Comparison of ENCODE assay signal across 15 cellular contexts in genomic region chr15:78179286-78179840, GRCh38. TPM values are rescaled to one million over a fixed set of nuclear protein-coding genes. Genes with fewer than 3 reads are reported as not detected.
A peak's percentile ranks its signal among the peaks of the same experiment; 100 is the strongest.
DNase-seq lines count a peak whose midpoint lies in the region; ATAC-seq and TF ChIP-seq lines count a peak whose summit lies in the region.
"Had no signal": no experiment of that assay in that cellular context is flagged by ENCODE, and none has a peak within 500 bp of the region (broad histone marks: within the 10 kb centered on the region; RNA-seq: fewer than 3 reads in every experiment).

No MANE protein-coding gene starts in this region.

- no peak overlapping the region for H3K14ac ChIP-seq in neuronal stem cell (ENCODE audit: low read length)

- no peak overlapping the region for H2BK5ac ChIP-seq in neuronal stem cell (ENCODE audit: low read length)

- no peak overlapping the region for H3K4me3 ChIP-seq in colonic mucosa
- no peak overlapping the region for H3K4me3 ChIP-seq in neuronal stem cell (ENCODE audit: low read length in 2 of 2)
- H3K4me3 ChIP-seq in breast epithelium: no peak overlapping the region
- H3K4me3 ChIP-seq: GM23338 had no signal

- intact Hi-C loops in colonic mucosa (cut with DNase I) (no loop called here), breast epithelium (cut with DNase I; ENCODE audit: low total_unique reads) (no loop called here)

- no peak overlapping the region for H3K18ac ChIP-seq in neuronal stem cell (ENCODE audit: low read length)

- WGBS in neuronal stem cell (ENCODE audit: extremely low coverage in 2 of 2, insufficient read length in 2 of 2, insufficient replicate concordance in 1 of 2), 2 donors: no CpG with 5 or more reads among the region's 12 CpGs

- no peaks in the 10 kb centered on the region for H3K4me1 ChIP-seq in colonic mucosa
- no peaks in the 10 kb centered on the region for H3K4me1 ChIP-seq in neuronal stem cell (ENCODE audit: control insufficient read depth in 2 of 2, insufficient read depth in 1 of 2, low read depth in 1 of 2, low read length in 2 of 2)
- no peaks in the 10 kb centered on the region for H3K4me1 ChIP-seq in breast epithelium
- H3K4me1 ChIP-seq: BE2C had no signal

- H2BK120ac ChIP-seq in neuronal stem cell (ENCODE audit: low read depth, low read length): no peak overlapping the region

- peaks cover 2% of the 10 kb centered on the region for H3K79me1 ChIP-seq in neuronal stem cell (ENCODE audit: low read depth, low read length)

- no peak overlapping the region for H3K4ac ChIP-seq in neuronal stem cell (ENCODE audit: low read length)

- H3K23ac ChIP-seq in neuronal stem cell (ENCODE audit: low read depth, low read length, poor library complexity): peak overlapping the region; percentile 48

- H3K27me3 ChIP-seq in colonic mucosa (no peaks in the 10 kb centered on the region), neuronal stem cell (ENCODE audit: control insufficient read depth in 3 of 3, insufficient read depth in 3 of 3, low read depth in 1 of 3, low read length in 3 of 3) (no peaks in the 10 kb centered on the region), breast epithelium (no peaks in the 10 kb centered on the region)
- H3K27me3 ChIP-seq: BE2C had no signal

- no peak overlapping the region for H2BK12ac ChIP-seq in neuronal stem cell (ENCODE audit: low read length)

- no peak overlapping the region for H4K8ac ChIP-seq in neuronal stem cell (ENCODE audit: low read depth, low read length)

- no peak overlapping the region for H3K4me2 ChIP-seq in neuronal stem cell (ENCODE audit: insufficient read depth, low read length, poor library complexity, severe bottlenecking)
- H3K4me2 ChIP-seq: GM23338 had no signal

- TF ChIP-seq CTCF in colonic mucosa (IDR thresholded peaks at IDR 0.05) (no peak), breast epithelium (IDR thresholded peaks at IDR 0.05) (no peak)

- H2AK5ac ChIP-seq in neuronal stem cell (ENCODE audit: low read depth, low read length): no peak overlapping the region

- TF ChIP-seq POLR2A in breast epithelium (IDR thresholded peaks at IDR 0.05): no peak

- H4K91ac ChIP-seq in neuronal stem cell (ENCODE audit: low read depth, low read length, poor library complexity): no peak overlapping the region

- H3K9me3 ChIP-seq in colonic mucosa: no peaks in the 10 kb centered on the region
- H3K9me3 ChIP-seq in neuronal stem cell (replicated peaks in 1 of 2; ENCODE audit: control insufficient read depth in 2 of 2, insufficient read depth in 1 of 2, low read depth in 1 of 2, low read length in 2 of 2): no peaks in the 10 kb centered on the region
- H3K9me3 ChIP-seq in breast epithelium: no peaks in the 10 kb centered on the region
- H3K9me3 ChIP-seq: BE2C had no signal

- no peak overlapping the region for H3K27ac ChIP-seq in colonic mucosa
- H3K27ac ChIP-seq in neuronal stem cell (replicated peaks; ENCODE audit: low read length): no peak overlapping the region
- no peak overlapping the region for H3K27ac ChIP-seq in breast epithelium

- H3K36me3 ChIP-seq in colonic mucosa (no peaks in the 10 kb centered on the region), neuronal stem cell (replicated peaks in 1 of 2; ENCODE audit: control insufficient read depth in 2 of 2, insufficient read depth in 2 of 2, low read length in 2 of 2) (no peaks in the 10 kb centered on the region), breast epithelium (no peaks in the 10 kb centered on the region)
- H3K36me3 ChIP-seq: BE2C had no signal

- no peak overlapping the region for H2BK15ac ChIP-seq in neuronal stem cell (ENCODE audit: low read length)

- no peak overlapping the region for H3K9ac ChIP-seq in colonic mucosa (ENCODE audit: low read depth in 2 of 2, low read length in 2 of 2)
- H3K9ac ChIP-seq in neuronal stem cell (ENCODE audit: low read depth, low read length, poor library complexity): no peak overlapping the region

- ATAC-seq in esophagus mucosa (peak; percentile 5), GM19452 (IDR thresholded peaks at IDR 0.05; ENCODE audit: unreplicated experiment) (no peak)
- ATAC-seq: GM23338 had no signal

- H2AFZ ChIP-seq in neuronal stem cell (ENCODE audit: low read length): no peak overlapping the region
- H2AFZ ChIP-seq: GM23338 had no signal

- DNase-seq in colonic mucosa: peak; percentile 14
- no peak for DNase-seq in neuronal stem cell (ENCODE audit: low spot score)
- DNase-seq in ureter (ENCODE audit: low spot score): peak; percentile 34
- no peak for DNase-seq in breast epithelium (ENCODE audit: low spot score in 2 of 2)
- DNase-seq: BE2C; C1 segment of cervical spinal cord; CD4-positive, CD25-positive, alpha-beta regulatory T cell; CD8-positive, alpha-beta memory T cell; COR-L47; H9; IMR-90 had no signal

RNA-seq across cellular contexts. Expression of gene IDH3A, which starts 30.2 kb away (rescaled TPM):
- total RNA-seq in colonic mucosa (100 to 1,000 TPM; 203 to 264 TPM), esophagus mucosa (99.2 TPM), ureter (85.7 TPM), breast epithelium (10 to 100 TPM; 44.2 to 63.2 (median 52.0) TPM)
- 8.8 TPM for polyA plus RNA-seq in neuronal stem cell (2013, experiment 1 of 2)
- polyA plus RNA-seq in neuronal stem cell (2013, experiment 2 of 2): 7.7 TPM

RNA-seq across cellular contexts. Expression of gene CIB2, which starts 48.1 kb away (rescaled TPM):
- total RNA-seq in colonic mucosa (10 to 100 TPM in 1 of 2 donors, 1 to 10 TPM in 1; 6.8 to 14.6 TPM), esophagus mucosa (5.6 TPM), ureter (15.9 TPM), breast epithelium (1 to 10 TPM; 2.9 to 5.8 (median 4.9) TPM)
- 47.7 TPM for polyA plus RNA-seq in neuronal stem cell (2013, experiment 1 of 2)
- polyA plus RNA-seq in neuronal stem cell (2013, experiment 2 of 2): 46.0 TPM

RNA-seq across cellular contexts. Expression of gene ACSBG1, which starts 55.0 kb away (rescaled TPM):
- total RNA-seq in colonic mucosa (under 1 TPM; 0.58 to 0.59 TPM), esophagus mucosa (not detected), ureter (1.6 TPM), breast epithelium (1 to 10 TPM in 2 of 3 donors, not detected in 1; 1.9 to 2.0 TPM)
- polyA plus RNA-seq in neuronal stem cell (2013, experiment 1 of 2): 0.57 TPM
- polyA plus RNA-seq in neuronal stem cell (2013, experiment 2 of 2): 0.93 TPM
- total RNA-seq: A172; CD8-positive, alpha-beta memory T cell; IMR-90 had no signal

Comparison
In these comparisons a context has a peak if more than half of its experiments do, and no peak if none do; other contexts are left out.
1. DNase-seq: peak in colonic mucosa (single experiment) and ureter (single experiment); none in neuronal stem cell (single experiment) and breast epithelium (0 of 2).